ENCODE assay signal across 1 cellular context in the genomic region with DNA sequence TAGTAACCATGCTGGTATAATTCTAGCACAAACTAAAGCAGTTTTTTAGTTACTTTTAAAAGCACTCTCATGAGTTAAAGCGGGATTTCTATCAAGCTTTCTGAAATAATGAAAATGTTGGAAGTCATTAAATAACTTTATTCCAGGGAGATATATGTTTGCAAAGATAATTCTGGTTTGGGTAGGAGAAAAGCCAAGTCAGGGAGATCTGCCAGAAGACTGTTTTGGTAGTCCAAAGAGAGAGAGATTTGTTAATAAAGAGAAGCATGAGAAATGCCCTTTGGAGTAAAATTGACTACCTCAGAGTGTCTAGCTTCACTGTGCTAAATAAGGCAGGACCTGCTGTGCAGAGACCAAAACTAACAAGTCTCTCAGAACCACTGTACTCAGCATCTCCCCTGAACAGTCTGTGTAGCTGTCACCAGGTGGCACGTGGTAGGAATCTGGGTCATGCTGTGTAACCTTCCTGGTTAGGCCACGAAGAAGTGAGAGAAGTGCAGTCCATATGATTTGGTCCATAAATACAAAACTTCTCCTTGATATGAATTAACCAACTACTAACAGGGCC.
TF ChIP-seq lines count a peak whose summit lies in the region.

No MANE protein-coding gene starts in this region.

TF ChIP-seq in HepG2, 621 proteins besides CTCF, POLR2A, EP300 and RAD21 (continued from another document):
- TF ChIP-seq, protein P1, sequence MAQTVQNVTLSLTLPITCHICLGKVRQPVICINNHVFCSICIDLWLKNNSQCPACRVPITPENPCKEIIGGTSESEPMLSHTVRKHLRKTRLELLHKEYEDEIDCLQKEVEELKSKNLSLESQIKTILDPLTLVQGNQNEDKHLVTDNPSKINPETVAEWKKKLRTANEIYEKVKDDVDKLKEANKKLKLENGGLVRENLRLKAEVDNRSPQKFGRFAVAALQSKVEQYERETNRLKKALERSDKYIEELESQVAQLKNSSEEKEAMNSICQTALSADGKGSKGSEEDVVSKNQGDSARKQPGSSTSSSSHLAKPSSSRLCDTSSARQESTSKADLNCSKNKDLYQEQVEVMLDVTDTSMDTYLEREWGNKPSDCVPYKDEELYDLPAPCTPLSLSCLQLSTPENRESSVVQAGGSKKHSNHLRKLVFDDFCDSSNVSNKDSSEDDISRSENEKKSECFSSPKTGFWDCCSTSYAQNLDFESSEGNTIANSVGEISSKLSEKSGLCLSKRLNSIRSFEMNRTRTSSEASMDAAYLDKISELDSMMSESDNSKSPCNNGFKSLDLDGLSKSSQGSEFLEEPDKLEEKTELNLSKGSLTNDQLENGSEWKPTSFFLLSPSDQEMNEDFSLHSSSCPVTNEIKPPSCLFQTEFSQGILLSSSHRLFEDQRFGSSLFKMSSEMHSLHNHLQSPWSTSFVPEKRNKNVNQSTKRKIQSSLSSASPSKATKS (CRISPR knock-in tag; IDR thresholded peaks at IDR 0.05) = no peak
- TF ChIP-seq ZNF331 (CRISPR knock-in tag; IDR thresholded peaks at IDR 0.05) = no peak
- TF ChIP-seq TBP (CRISPR knock-in tag; IDR thresholded peaks at IDR 0.05) = no peak
- TF ChIP-seq MIXL1 (CRISPR knock-in tag; IDR thresholded peaks at IDR 0.05) = no peak
- TF ChIP-seq HIVEP1 (CRISPR knock-in tag; IDR thresholded peaks at IDR 0.05) = no peak
- no peak for TF ChIP-seq THAP11 (CRISPR knock-in tag; IDR thresholded peaks at IDR 0.05)
- no peak for TF ChIP-seq ZNF3 (CRISPR knock-in tag; IDR thresholded peaks at IDR 0.05)
- TF ChIP-seq, protein P2, sequence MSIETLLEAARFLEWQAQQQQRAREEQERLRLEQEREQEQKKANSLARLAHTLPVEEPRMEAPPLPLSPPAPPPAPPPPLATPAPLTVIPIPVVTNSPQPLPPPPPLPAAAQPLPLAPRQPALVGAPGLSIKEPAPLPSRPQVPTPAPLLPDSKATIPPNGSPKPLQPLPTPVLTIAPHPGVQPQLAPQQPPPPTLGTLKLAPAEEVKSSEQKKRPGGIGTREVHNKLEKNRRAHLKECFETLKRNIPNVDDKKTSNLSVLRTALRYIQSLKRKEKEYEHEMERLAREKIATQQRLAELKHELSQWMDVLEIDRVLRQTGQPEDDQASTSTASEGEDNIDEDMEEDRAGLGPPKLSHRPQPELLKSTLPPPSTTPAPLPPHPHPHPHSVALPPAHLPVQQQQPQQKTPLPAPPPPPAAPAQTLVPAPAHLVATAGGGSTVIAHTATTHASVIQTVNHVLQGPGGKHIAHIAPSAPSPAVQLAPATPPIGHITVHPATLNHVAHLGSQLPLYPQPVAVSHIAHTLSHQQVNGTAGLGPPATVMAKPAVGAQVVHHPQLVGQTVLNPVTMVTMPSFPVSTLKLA (IDR thresholded peaks at IDR 0.05) = peak; percentile 33; the same call in 1 of the 2 replicates
- no peak for TF ChIP-seq CBX2 (IDR thresholded peaks at IDR 0.05; ENCODE audit: low read depth, low read length)
- TF ChIP-seq CBX2 (CRISPR knock-in tag; IDR thresholded peaks at IDR 0.05; ENCODE audit: low read depth) = no peak
- TF ChIP-seq ZNF354B (CRISPR knock-in tag; IDR thresholded peaks at IDR 0.05) = no peak
- TF ChIP-seq, protein P3, sequence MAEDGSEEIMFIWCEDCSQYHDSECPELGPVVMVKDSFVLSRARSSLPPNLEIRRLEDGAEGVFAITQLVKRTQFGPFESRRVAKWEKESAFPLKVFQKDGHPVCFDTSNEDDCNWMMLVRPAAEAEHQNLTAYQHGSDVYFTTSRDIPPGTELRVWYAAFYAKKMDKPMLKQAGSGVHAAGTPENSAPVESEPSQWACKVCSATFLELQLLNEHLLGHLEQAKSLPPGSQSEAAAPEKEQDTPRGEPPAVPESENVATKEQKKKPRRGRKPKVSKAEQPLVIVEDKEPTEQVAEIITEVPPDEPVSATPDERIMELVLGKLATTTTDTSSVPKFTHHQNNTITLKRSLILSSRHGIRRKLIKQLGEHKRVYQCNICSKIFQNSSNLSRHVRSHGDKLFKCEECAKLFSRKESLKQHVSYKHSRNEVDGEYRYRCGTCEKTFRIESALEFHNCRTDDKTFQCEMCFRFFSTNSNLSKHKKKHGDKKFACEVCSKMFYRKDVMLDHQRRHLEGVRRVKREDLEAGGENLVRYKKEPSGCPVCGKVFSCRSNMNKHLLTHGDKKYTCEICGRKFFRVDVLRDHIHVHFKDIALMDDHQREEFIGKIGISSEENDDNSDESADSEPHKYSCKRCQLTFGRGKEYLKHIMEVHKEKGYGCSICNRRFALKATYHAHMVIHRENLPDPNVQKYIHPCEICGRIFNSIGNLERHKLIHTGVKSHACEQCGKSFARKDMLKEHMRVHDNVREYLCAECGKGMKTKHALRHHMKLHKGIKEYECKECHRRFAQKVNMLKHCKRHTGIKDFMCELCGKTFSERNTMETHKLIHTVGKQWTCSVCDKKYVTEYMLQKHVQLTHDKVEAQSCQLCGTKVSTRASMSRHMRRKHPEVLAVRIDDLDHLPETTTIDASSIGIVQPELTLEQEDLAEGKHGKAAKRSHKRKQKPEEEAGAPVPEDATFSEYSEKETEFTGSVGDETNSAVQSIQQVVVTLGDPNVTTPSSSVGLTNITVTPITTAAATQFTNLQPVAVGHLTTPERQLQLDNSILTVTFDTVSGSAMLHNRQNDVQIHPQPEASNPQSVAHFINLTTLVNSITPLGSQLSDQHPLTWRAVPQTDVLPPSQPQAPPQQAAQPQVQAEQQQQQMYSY (CRISPR knock-in tag; IDR thresholded peaks at IDR 0.05) = no peak
- TF ChIP-seq, protein P4, sequence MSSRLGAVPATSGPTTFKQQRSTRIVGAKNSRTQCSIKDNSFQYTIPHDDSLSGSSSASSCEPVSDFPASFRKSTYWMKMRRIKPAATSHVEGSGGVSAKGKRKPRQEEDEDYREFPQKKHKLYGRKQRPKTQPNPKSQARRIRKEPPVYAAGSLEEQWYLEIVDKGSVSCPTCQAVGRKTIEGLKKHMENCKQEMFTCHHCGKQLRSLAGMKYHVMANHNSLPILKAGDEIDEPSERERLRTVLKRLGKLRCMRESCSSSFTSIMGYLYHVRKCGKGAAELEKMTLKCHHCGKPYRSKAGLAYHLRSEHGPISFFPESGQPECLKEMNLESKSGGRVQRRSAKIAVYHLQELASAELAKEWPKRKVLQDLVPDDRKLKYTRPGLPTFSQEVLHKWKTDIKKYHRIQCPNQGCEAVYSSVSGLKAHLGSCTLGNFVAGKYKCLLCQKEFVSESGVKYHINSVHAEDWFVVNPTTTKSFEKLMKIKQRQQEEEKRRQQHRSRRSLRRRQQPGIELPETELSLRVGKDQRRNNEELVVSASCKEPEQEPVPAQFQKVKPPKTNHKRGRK (CRISPR knock-in tag; IDR thresholded peaks at IDR 0.05) = no peak
- TF ChIP-seq, protein P5, sequence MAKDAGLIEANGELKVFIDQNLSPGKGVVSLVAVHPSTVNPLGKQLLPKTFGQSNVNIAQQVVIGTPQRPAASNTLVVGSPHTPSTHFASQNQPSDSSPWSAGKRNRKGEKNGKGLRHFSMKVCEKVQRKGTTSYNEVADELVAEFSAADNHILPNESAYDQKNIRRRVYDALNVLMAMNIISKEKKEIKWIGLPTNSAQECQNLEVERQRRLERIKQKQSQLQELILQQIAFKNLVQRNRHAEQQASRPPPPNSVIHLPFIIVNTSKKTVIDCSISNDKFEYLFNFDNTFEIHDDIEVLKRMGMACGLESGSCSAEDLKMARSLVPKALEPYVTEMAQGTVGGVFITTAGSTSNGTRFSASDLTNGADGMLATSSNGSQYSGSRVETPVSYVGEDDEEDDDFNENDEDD (CRISPR knock-in tag; IDR thresholded peaks at IDR 0.05; ENCODE audit: borderline replicate concordance) = 0 out of 2 replicates have a peak, but pooled peaks have one; percentile 18
- no peak for TF ChIP-seq CCAR2 (optimal IDR thresholded peaks at IDR 0.05; ENCODE audit: low read depth, low read length)
- no peak for TF ChIP-seq LCORL (IDR thresholded peaks at IDR 0.05)
- TF ChIP-seq LCORL (CRISPR knock-in tag; IDR thresholded peaks at IDR 0.05) = no peak
- TF ChIP-seq CREB1 (IDR thresholded peaks at IDR 0.05) = no peak
- TF ChIP-seq CREB1 (CRISPR knock-in tag; IDR thresholded peaks at IDR 0.05) = no peak
- TF ChIP-seq BHLHE40 (IDR thresholded peaks at IDR 0.05; ENCODE audit: low read length) = peak; percentile 35; the same call in 1 of the 2 replicates
